ENCODE assay signal across 1 cellular context in genomic region chr3:57078366-57079220, GRCh38.
TF ChIP-seq lines count a peak whose summit lies in the region.

No MANE protein-coding gene starts in this region.

TF ChIP-seq in HepG2, 621 proteins besides CTCF, POLR2A, EP300 and RAD21 (continued from another document and continues in another):
- TF ChIP-seq ZBTB40 (IDR thresholded peaks at IDR 0.05) (no peak), ZBTB40 (CRISPR knock-in tag; IDR thresholded peaks at IDR 0.05) (0 out of 2 replicates have a peak, but pooled peaks have one; percentile 22), NR2C2 (CRISPR knock-in tag; IDR thresholded peaks at IDR 0.05; ENCODE audit: borderline replicate concordance) (0 out of 2 replicates have a peak, but pooled peaks have one; percentile 22), SAP130 (CRISPR knock-in tag; IDR thresholded peaks at IDR 0.05; ENCODE audit: low read depth) (peak; percentile 58), MED8 (CRISPR knock-in tag; IDR thresholded peaks at IDR 0.05; ENCODE audit: insufficient replicate concordance) (peak; percentile 71), ZNF7 (CRISPR knock-in tag; IDR thresholded peaks at IDR 0.05) (no peak), XRCC5 (optimal IDR thresholded peaks at IDR 0.05; ENCODE audit: low read length) (peak; percentile 15), ZGPAT (CRISPR knock-in tag; IDR thresholded peaks at IDR 0.05) (peak; percentile 2; the same call in 1 of the 2 replicates), ZNF230 (CRISPR knock-in tag; IDR thresholded peaks at IDR 0.05) (0 out of 2 replicates have a peak, but pooled peaks have one; percentile 22), SIN3A (IDR thresholded peaks at IDR 0.05; ENCODE audit: borderline replicate concordance, low read depth, low read length) (0 out of 2 replicates have a peak, but pooled peaks have one; percentile 29), NR0B2 (CRISPR knock-in tag; IDR thresholded peaks at IDR 0.05) (peak; percentile 56; the same call in 1 of the 2 replicates), WIZ (CRISPR knock-in tag; IDR thresholded peaks at IDR 0.05) (no peak), ZNF563 (CRISPR knock-in tag; IDR thresholded peaks at IDR 0.05) (peak; percentile 64; the same call in 1 of the 2 replicates), ZSCAN29 (CRISPR knock-in tag; conservative IDR thresholded peaks at IDR 0.05) (0 out of 2 replicates have a peak, but pooled peaks have one; percentile 33), STAG1 (CRISPR knock-in tag; IDR thresholded peaks at IDR 0.05) (0 out of 2 replicates have a peak, but pooled peaks have one; percentile 9), ZNF549 (CRISPR knock-in tag; IDR thresholded peaks at IDR 0.05) (no peak), KAT8 (CRISPR knock-in tag; IDR thresholded peaks at IDR 0.05) (no peak), TMF1 (CRISPR knock-in tag; IDR thresholded peaks at IDR 0.05; ENCODE audit: low read depth) (no peak), ZNF101 (CRISPR knock-in tag; IDR thresholded peaks at IDR 0.05; ENCODE audit: borderline replicate concordance, low read depth) (0 out of 2 replicates have a peak, but pooled peaks have one; percentile 21), HDAC6 (IDR thresholded peaks at IDR 0.05; ENCODE audit: low read depth, low read length) (no peak), ZNF790 (CRISPR knock-in tag; IDR thresholded peaks at IDR 0.05; ENCODE audit: borderline replicate concordance) (peak; percentile 25; the same call in 1 of the 2 replicates), ZMAT3 (CRISPR knock-in tag; conservative IDR thresholded peaks at IDR 0.05) (peak; percentile 90), ZNF724P (CRISPR knock-in tag; IDR thresholded peaks at IDR 0.05; ENCODE audit: borderline replicate concordance) (no peak; the same call in 1 of the 2 replicates), CENPX (CRISPR knock-in tag; IDR thresholded peaks at IDR 0.05) (no peak), ZBTB42 (CRISPR knock-in tag; IDR thresholded peaks at IDR 0.05) (no peak), SMARCE1 (IDR thresholded peaks at IDR 0.05; ENCODE audit: borderline replicate concordance) (no peak), ZNF33B (CRISPR knock-in tag; IDR thresholded peaks at IDR 0.05) (0 out of 2 replicates have a peak, but pooled peaks have one; percentile 24), NCOA1 (CRISPR knock-in tag; IDR thresholded peaks at IDR 0.05) (no peak), ZNF616 (CRISPR knock-in tag; IDR thresholded peaks at IDR 0.05; ENCODE audit: low read depth) (0 out of 2 replicates have a peak, but pooled peaks have one; percentile 14), ZNF776 (CRISPR knock-in tag; IDR thresholded peaks at IDR 0.05) (peak; percentile 70; the same call in 1 of the 2 replicates), CBFB (CRISPR knock-in tag; IDR thresholded peaks at IDR 0.05) (no peak; the same call in none of the 2 replicates), ZNF768 (CRISPR knock-in tag; IDR thresholded peaks at IDR 0.05) (peak; percentile 16; the same call in 1 of the 2 replicates), GFI1 (CRISPR knock-in tag; IDR thresholded peaks at IDR 0.05; ENCODE audit: borderline replicate concordance) (peak; percentile 24; the same call in 1 of the 2 replicates), ZNF816 (CRISPR knock-in tag; IDR thresholded peaks at IDR 0.05; ENCODE audit: borderline replicate concordance) (no peak), ZBTB20 (CRISPR knock-in tag; IDR thresholded peaks at IDR 0.05; ENCODE audit: borderline replicate concordance, low read depth) (0 out of 2 replicates have a peak, but pooled peaks have one; percentile 31), ATF7-NPFF (CRISPR knock-in tag; IDR thresholded peaks at IDR 0.05; ENCODE audit: low read depth) (peak; percentile 43), ZNF687 (CRISPR knock-in tag; IDR thresholded peaks at IDR 0.05) (peak; percentile 82)
- TF ChIP-seq, protein P1, sequence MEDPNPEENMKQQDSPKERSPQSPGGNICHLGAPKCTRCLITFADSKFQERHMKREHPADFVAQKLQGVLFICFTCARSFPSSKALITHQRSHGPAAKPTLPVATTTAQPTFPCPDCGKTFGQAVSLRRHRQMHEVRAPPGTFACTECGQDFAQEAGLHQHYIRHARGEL (CRISPR knock-in tag; IDR thresholded peaks at IDR 0.05) = peak; percentile 42; the same call in 1 of the 2 replicates
- TF ChIP-seq, protein P2, sequence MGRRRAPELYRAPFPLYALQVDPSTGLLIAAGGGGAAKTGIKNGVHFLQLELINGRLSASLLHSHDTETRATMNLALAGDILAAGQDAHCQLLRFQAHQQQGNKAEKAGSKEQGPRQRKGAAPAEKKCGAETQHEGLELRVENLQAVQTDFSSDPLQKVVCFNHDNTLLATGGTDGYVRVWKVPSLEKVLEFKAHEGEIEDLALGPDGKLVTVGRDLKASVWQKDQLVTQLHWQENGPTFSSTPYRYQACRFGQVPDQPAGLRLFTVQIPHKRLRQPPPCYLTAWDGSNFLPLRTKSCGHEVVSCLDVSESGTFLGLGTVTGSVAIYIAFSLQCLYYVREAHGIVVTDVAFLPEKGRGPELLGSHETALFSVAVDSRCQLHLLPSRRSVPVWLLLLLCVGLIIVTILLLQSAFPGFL (CRISPR knock-in tag; IDR thresholded peaks at IDR 0.05) = no peak
- TF ChIP-seq, protein P3, sequence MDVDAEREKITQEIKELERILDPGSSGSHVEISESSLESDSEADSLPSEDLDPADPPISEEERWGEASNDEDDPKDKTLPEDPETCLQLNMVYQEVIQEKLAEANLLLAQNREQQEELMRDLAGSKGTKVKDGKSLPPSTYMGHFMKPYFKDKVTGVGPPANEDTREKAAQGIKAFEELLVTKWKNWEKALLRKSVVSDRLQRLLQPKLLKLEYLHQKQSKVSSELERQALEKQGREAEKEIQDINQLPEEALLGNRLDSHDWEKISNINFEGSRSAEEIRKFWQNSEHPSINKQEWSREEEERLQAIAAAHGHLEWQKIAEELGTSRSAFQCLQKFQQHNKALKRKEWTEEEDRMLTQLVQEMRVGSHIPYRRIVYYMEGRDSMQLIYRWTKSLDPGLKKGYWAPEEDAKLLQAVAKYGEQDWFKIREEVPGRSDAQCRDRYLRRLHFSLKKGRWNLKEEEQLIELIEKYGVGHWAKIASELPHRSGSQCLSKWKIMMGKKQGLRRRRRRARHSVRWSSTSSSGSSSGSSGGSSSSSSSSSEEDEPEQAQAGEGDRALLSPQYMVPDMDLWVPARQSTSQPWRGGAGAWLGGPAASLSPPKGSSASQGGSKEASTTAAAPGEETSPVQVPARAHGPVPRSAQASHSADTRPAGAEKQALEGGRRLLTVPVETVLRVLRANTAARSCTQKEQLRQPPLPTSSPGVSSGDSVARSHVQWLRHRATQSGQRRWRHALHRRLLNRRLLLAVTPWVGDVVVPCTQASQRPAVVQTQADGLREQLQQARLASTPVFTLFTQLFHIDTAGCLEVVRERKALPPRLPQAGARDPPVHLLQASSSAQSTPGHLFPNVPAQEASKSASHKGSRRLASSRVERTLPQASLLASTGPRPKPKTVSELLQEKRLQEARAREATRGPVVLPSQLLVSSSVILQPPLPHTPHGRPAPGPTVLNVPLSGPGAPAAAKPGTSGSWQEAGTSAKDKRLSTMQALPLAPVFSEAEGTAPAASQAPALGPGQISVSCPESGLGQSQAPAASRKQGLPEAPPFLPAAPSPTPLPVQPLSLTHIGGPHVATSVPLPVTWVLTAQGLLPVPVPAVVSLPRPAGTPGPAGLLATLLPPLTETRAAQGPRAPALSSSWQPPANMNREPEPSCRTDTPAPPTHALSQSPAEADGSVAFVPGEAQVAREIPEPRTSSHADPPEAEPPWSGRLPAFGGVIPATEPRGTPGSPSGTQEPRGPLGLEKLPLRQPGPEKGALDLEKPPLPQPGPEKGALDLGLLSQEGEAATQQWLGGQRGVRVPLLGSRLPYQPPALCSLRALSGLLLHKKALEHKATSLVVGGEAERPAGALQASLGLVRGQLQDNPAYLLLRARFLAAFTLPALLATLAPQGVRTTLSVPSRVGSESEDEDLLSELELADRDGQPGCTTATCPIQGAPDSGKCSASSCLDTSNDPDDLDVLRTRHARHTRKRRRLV (CRISPR knock-in tag; IDR thresholded peaks at IDR 0.05) = peak; percentile 66; the same call in 1 of the 2 replicates
